ENCODE assay signal across 1 cellular context in the genomic region with DNA sequence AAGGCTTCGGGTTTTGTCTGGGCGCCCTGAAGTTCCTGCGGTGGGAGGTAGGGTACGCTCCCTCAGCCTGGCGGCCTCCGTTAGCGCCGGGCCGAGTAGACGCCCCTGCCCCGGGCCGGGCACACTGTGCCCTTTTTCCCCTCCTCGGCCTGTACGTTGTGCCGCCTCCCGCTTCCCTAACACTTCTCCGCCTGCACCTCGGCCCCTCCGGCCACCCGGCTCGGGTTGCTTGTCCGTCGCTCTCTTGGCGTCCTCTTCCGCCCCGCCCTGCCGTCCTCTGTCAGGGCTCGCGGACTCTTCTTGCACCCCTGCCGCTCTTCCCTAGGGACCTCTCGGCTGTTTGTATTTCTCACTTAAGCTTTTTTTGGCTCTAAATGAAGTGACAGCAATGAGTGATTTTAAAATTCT.
TF ChIP-seq lines count a peak whose summit lies in the region.

No MANE protein-coding gene starts in this region.

TF ChIP-seq in IMR-90, 13 proteins besides CTCF, POLR2A, EP300 and RAD21:
- TF ChIP-seq, protein P1, sequence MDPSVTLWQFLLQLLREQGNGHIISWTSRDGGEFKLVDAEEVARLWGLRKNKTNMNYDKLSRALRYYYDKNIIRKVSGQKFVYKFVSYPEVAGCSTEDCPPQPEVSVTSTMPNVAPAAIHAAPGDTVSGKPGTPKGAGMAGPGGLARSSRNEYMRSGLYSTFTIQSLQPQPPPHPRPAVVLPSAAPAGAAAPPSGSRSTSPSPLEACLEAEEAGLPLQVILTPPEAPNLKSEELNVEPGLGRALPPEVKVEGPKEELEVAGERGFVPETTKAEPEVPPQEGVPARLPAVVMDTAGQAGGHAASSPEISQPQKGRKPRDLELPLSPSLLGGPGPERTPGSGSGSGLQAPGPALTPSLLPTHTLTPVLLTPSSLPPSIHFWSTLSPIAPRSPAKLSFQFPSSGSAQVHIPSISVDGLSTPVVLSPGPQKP (IDR thresholded peaks at IDR 0.05; ENCODE audit: borderline replicate concordance, low read depth, low read length): no peak
- peak; percentile 60; the same call in 1 of the 2 replicates for TF ChIP-seq MAZ (IDR thresholded peaks at IDR 0.05; ENCODE audit: borderline replicate concordance, low read depth, low read length)
